In the genomic region with DNA sequence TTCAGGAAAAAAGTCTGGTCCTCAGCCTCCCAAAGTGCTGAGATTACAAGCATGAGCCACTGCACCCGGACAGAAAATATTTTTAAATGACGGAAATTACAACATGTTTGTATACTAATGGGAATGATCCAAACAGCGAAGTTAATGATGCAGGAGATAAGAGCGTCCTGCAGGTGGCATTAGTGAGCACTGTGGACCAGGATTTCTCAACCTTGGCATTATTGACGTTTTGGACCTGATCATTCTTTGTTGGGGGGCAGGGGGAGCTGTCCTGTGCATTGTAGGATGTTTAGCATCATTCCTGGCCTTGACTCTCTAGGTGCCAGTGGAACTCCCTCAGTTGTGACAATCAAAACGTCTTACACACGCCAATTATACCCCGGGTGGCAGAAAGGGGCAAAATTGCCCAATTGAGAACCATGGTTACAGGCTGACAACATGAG, we compare ENCODE assay signal across 1 cellular context.
TF ChIP-seq lines count a peak whose summit lies in the region.

No MANE protein-coding gene starts in this region.

TF ChIP-seq in HepG2, 621 proteins besides CTCF, POLR2A, EP300 and RAD21 (continued from another document and continues in another):
- peak; percentile 58 for TF ChIP-seq TEAD3 (CRISPR knock-in tag; optimal IDR thresholded peaks at IDR 0.05; ENCODE audit: borderline replicate concordance)
- TF ChIP-seq, protein P1, sequence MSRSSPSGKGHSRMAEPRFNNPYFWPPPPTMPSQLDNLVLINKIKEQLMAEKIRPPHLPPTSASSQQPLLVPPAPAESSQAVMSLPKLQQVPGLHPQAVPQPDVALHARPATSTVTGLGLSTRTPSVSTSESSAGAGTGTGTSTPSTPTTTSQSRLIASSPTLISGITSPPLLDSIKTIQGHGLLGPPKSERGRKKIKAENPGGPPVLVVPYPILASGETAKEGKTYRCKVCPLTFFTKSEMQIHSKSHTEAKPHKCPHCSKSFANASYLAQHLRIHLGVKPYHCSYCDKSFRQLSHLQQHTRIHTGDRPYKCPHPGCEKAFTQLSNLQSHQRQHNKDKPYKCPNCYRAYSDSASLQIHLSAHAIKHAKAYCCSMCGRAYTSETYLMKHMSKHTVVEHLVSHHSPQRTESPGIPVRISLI (CRISPR knock-in tag; IDR thresholded peaks at IDR 0.05; ENCODE audit: borderline replicate concordance) = no peak
- peak; percentile 41; the same call in 1 of the 2 replicates for TF ChIP-seq KMT2A (CRISPR knock-in tag; IDR thresholded peaks at IDR 0.05)
- TF ChIP-seq RCOR2 (CRISPR knock-in tag; IDR thresholded peaks at IDR 0.05) = peak; percentile 19; the same call in 1 of the 2 replicates
- TF ChIP-seq ZNF720 (CRISPR knock-in tag; IDR thresholded peaks at IDR 0.05) = no peak
- TF ChIP-seq NR2F6 (IDR thresholded peaks at IDR 0.05) = no peak
- TF ChIP-seq NR2F6 (CRISPR knock-in tag; IDR thresholded peaks at IDR 0.05) = no peak
- 0 out of 2 replicates have a peak, but pooled peaks have one; percentile 33 for TF ChIP-seq ZKSCAN1 (IDR thresholded peaks at IDR 0.05; ENCODE audit: low read length)
- TF ChIP-seq ZNF556 (CRISPR knock-in tag; IDR thresholded peaks at IDR 0.05; ENCODE audit: borderline replicate concordance) = peak; percentile 34; the same call in 1 of the 2 replicates
- no peak for TF ChIP-seq BRCA1 (CRISPR knock-in tag; IDR thresholded peaks at IDR 0.05)
- TF ChIP-seq, protein P2, sequence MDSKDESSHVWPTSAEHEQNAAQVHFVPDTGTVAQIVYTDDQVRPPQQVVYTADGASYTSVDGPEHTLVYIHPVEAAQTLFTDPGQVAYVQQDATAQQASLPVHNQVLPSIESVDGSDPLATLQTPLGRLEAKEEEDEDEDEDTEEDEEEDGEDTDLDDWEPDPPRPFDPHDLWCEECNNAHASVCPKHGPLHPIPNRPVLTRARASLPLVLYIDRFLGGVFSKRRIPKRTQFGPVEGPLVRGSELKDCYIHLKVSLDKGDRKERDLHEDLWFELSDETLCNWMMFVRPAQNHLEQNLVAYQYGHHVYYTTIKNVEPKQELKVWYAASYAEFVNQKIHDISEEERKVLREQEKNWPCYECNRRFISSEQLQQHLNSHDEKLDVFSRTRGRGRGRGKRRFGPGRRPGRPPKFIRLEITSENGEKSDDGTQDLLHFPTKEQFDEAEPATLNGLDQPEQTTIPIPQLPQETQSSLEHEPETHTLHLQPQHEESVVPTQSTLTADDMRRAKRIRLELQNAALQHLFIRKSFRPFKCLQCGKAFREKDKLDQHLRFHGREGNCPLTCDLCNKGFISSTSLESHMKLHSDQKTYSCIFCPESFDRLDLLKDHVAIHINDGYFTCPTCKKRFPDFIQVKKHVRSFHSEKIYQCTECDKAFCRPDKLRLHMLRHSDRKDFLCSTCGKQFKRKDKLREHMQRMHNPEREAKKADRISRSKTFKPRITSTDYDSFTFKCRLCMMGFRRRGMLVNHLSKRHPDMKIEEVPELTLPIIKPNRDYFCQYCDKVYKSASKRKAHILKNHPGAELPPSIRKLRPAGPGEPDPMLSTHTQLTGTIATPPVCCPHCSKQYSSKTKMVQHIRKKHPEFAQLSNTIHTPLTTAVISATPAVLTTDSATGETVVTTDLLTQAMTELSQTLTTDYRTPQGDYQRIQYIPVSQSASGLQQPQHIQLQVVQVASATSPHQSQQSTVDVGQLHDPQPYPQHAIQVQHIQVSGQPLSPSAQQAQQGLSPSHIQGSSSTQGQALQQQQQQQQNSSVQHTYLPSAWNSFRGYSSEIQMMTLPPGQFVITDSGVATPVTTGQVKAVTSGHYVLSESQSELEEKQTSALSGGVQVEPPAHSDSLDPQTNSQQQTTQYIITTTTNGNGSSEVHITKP (CRISPR knock-in tag; IDR thresholded peaks at IDR 0.05; ENCODE audit: low read depth) = peak; percentile 92
- no peak for TF ChIP-seq ZZZ3 (CRISPR knock-in tag; IDR thresholded peaks at IDR 0.05; ENCODE audit: borderline replicate concordance)
- TF ChIP-seq ARNT (IDR thresholded peaks at IDR 0.05) = no peak
- TF ChIP-seq CCDC6 (CRISPR knock-in tag; IDR thresholded peaks at IDR 0.05) = no peak
- no peak for TF ChIP-seq SRSF4 (IDR thresholded peaks at IDR 0.05; ENCODE audit: low read depth, low read length, poor library complexity, severe bottlenecking)
- TF ChIP-seq NFKBIZ (CRISPR knock-in tag; IDR thresholded peaks at IDR 0.05) = no peak
- peak; percentile 35; the same call in 1 of the 2 replicates for TF ChIP-seq NFE2L2 (IDR thresholded peaks at IDR 0.05; ENCODE audit: low read length)
- TF ChIP-seq ATM (IDR thresholded peaks at IDR 0.05; ENCODE audit: borderline replicate concordance) = no peak
- TF ChIP-seq, protein P3, sequence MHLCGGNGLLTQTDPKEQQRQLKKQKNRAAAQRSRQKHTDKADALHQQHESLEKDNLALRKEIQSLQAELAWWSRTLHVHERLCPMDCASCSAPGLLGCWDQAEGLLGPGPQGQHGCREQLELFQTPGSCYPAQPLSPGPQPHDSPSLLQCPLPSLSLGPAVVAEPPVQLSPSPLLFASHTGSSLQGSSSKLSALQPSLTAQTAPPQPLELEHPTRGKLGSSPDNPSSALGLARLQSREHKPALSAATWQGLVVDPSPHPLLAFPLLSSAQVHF (CRISPR knock-in tag; IDR thresholded peaks at IDR 0.05) = no peak
- TF ChIP-seq SP2 (CRISPR knock-in tag; IDR thresholded peaks at IDR 0.05) = no peak
- no peak for TF ChIP-seq NCOA1 (CRISPR knock-in tag; IDR thresholded peaks at IDR 0.05)
- TF ChIP-seq KDM2A (CRISPR knock-in tag; IDR thresholded peaks at IDR 0.05; ENCODE audit: borderline replicate concordance, low read depth) = no peak
- no peak for TF ChIP-seq ZNF263 (CRISPR knock-in tag; IDR thresholded peaks at IDR 0.05)
- no peak for TF ChIP-seq HES4 (CRISPR knock-in tag; IDR thresholded peaks at IDR 0.05; ENCODE audit: borderline replicate concordance)
- no peak for TF ChIP-seq TP53 (CRISPR knock-in tag; conservative IDR thresholded peaks at IDR 0.05)
- TF ChIP-seq CEBPG (CRISPR knock-in tag; IDR thresholded peaks at IDR 0.05) = peak; percentile 93
- no peak; the same call in 1 of the 2 replicates for TF ChIP-seq KAT7 (CRISPR knock-in tag; IDR thresholded peaks at IDR 0.05; ENCODE audit: borderline replicate concordance)
- TF ChIP-seq, protein P4, sequence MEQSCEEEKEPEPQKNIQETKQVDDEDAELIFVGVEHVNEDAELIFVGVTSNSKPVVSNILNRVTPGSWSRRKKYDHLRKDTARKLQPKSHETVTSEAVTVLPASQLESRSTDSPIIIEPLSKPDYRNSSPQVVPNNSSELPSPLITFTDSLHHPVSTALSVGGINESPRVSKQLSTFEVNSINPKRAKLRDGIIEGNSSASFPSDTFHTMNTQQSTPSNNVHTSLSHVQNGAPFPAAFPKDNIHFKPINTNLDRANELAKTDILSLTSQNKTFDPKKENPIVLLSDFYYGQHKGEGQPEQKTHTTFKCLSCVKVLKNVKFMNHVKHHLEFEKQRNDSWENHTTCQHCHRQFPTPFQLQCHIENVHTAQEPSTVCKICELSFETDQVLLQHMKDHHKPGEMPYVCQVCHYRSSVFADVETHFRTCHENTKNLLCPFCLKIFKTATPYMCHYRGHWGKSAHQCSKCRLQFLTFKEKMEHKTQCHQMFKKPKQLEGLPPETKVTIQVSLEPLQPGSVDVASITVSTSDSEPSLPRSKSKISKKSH (CRISPR knock-in tag; IDR thresholded peaks at IDR 0.05; ENCODE audit: borderline replicate concordance) = no peak
- TF ChIP-seq ZNF746 (CRISPR knock-in tag; IDR thresholded peaks at IDR 0.05) = no peak
- TF ChIP-seq SAFB2 (CRISPR knock-in tag; IDR thresholded peaks at IDR 0.05; ENCODE audit: borderline replicate concordance, low read depth) = no peak
- peak; percentile 42; the same call in 1 of the 2 replicates for TF ChIP-seq ZNF878 (CRISPR knock-in tag; IDR thresholded peaks at IDR 0.05)
- TF ChIP-seq, protein P5, sequence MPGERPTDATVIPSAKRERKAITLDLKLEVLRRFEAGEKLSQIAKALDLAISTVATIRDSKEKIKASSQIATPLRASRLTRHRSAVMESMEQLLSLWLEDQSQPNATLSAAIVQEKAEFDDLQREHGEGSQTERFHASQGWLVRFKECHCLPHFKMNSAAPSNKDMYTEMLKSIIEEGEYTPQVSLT (CRISPR knock-in tag; IDR thresholded peaks at IDR 0.05; ENCODE audit: borderline replicate concordance, low read depth) = no peak
- TF ChIP-seq, protein P6, sequence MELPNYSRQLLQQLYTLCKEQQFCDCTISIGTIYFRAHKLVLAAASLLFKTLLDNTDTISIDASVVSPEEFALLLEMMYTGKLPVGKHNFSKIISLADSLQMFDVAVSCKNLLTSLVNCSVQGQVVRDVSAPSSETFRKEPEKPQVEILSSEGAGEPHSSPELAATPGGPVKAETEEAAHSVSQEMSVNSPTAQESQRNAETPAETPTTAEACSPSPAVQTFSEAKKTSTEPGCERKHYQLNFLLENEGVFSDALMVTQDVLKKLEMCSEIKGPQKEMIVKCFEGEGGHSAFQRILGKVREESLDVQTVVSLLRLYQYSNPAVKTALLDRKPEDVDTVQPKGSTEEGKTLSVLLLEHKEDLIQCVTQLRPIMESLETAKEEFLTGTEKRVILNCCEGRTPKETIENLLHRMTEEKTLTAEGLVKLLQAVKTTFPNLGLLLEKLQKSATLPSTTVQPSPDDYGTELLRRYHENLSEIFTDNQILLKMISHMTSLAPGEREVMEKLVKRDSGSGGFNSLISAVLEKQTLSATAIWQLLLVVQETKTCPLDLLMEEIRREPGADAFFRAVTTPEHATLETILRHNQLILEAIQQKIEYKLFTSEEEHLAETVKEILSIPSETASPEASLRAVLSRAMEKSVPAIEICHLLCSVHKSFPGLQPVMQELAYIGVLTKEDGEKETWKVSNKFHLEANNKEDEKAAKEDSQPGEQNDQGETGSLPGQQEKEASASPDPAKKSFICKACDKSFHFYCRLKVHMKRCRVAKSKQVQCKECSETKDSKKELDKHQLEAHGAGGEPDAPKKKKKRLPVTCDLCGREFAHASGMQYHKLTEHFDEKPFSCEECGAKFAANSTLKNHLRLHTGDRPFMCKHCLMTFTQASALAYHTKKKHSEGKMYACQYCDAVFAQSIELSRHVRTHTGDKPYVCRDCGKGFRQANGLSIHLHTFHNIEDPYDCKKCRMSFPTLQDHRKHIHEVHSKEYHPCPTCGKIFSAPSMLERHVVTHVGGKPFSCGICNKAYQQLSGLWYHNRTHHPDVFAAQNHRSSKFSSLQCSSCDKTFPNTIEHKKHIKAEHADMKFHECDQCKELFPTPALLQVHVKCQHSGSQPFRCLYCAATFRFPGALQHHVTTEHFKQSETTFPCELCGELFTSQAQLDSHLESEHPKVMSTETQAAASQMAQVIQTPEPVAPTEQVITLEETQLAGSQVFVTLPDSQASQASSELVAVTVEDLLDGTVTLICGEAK (IDR thresholded peaks at IDR 0.05) = no peak
- TF ChIP-seq, protein P6 (CRISPR knock-in tag; IDR thresholded peaks at IDR 0.05) = no peak
- TF ChIP-seq ZBTB1 (CRISPR knock-in tag; IDR thresholded peaks at IDR 0.05; ENCODE audit: borderline replicate concordance) = no peak
- TF ChIP-seq SMAD9 (CRISPR knock-in tag; IDR thresholded peaks at IDR 0.05) = 0 out of 2 replicates have a peak, but pooled peaks have one; percentile 28
- no peak for TF ChIP-seq ZNF672 (CRISPR knock-in tag; IDR thresholded peaks at IDR 0.05)
- TF ChIP-seq, protein P7, sequence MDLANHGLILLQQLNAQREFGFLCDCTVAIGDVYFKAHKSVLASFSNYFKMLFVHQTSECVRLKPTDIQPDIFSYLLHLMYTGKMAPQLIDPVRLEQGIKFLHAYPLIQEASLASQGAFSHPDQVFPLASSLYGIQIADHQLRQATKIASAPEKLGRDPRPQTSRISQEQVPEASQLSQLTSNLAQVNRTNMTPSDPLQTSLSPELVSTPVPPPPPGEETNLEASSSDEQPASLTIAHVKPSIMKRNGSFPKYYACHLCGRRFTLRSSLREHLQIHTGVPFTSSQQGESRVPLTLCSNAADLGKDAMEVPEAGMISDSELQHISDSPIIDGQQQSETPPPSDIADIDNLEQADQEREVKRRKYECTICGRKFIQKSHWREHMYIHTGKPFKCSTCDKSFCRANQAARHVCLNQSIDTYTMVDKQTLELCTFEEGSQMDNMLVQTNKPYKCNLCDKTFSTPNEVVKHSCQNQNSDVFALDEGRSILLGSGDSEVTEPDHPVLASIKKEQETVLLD (CRISPR knock-in tag; IDR thresholded peaks at IDR 0.05; ENCODE audit: low read depth) = no peak
- no peak for TF ChIP-seq RAD51 (IDR thresholded peaks at IDR 0.05; ENCODE audit: borderline replicate concordance)
